Comparison of ENCODE assay signal across 17 cellular contexts in genomic region chr1:11721301-11721700, GRCh38. TPM values are rescaled to one million over a fixed set of nuclear protein-coding genes. Genes with fewer than 3 reads are reported as not detected.
DNase-seq lines count a peak whose midpoint lies in the region; ATAC-seq and TF ChIP-seq lines count a peak whose summit lies in the region.
"Had no signal": no experiment of that assay in that cellular context is flagged by ENCODE, and none has a peak within 500 bp of the region (broad histone marks: within the 10 kb centered on the region; RNA-seq: fewer than 3 reads in every experiment).

No MANE protein-coding gene starts in this region.

- H3K56ac ChIP-seq in H9 (ENCODE audit: insufficient read length, low read depth, low read length), result no peak overlapping the region

- H3K27me3 ChIP-seq in H9 (ENCODE audit: insufficient read depth, low read length), result no peaks in the 10 kb centered on the region

- WGBS in H9 (ENCODE audit: extremely low coverage, insufficient read length, low lambda C conversion rate), result no CpG with 5 or more reads among the region's 4 CpGs

- no peaks in the 10 kb centered on the region for H3K23me2 ChIP-seq in H9 (ENCODE audit: insufficient read length, low read depth, low read length, poor library complexity, severe bottlenecking)

- H3K18ac ChIP-seq in H9 (ENCODE audit: insufficient read length, low read depth, low read length), result no peak overlapping the region

- H3K27ac ChIP-seq in H9 (ENCODE audit: insufficient read length, low read depth, low read length), result no peak overlapping the region
- H3K27ac ChIP-seq: C4-2B, GM23248 had no signal

- H2AFZ ChIP-seq in H9 (ENCODE audit: low read length), result no peak overlapping the region
- H2AFZ ChIP-seq: GM23248 had no signal

- no peak overlapping the region for H2BK20ac ChIP-seq in H9 (ENCODE audit: low read depth, low read length, poor library complexity, severe bottlenecking)

- H3K9me3 Mint-ChIP-seq in H9, result no peaks in the 10 kb centered on the region; a peak in 1 of 5 replicates
- H3K9me3 Mint-ChIP-seq in progenitor cell of endocrine pancreas (ENCODE audit: low read depth), result no peaks in the 10 kb centered on the region
- H3K9me3 Mint-ChIP-seq: CD4-positive, alpha-beta T cell; HFFc6 had no signal

- no peak overlapping the region for H4K91ac ChIP-seq in H9 (ENCODE audit: insufficient read length, low read depth, low read length)

- no peak overlapping the region for H4K5ac ChIP-seq in H9 (ENCODE audit: insufficient read length, low read depth, low read length)

- no peaks in the 10 kb centered on the region for H3K79me1 ChIP-seq in H9 (ENCODE audit: insufficient read depth, low read depth, low read length, poor library complexity, severe bottlenecking)

- no peak overlapping the region for H2BK5ac ChIP-seq in H9 (ENCODE audit: insufficient read length, low read length)

- no peak overlapping the region for H3K27ac Mint-ChIP-seq in H9
- H3K27ac Mint-ChIP-seq in progenitor cell of endocrine pancreas, result peak overlapping the region; percentile 31
- H3K27ac Mint-ChIP-seq: B cell; CD4-positive, alpha-beta T cell; HFFc6 had no signal

- H2BK12ac ChIP-seq in H9 (ENCODE audit: insufficient read length, low read depth, low read length), result no peak overlapping the region

- no peak overlapping the region for H4K8ac ChIP-seq in H9 (replicated peaks; ENCODE audit: insufficient read length, low read depth, low read length)

- no peak for ATAC-seq in GM21390 (IDR thresholded peaks at IDR 0.05; ENCODE audit: unreplicated experiment)
- ATAC-seq in GM18520 (IDR thresholded peaks at IDR 0.05; ENCODE audit: unreplicated experiment), result no peak
- ATAC-seq: HepG2 had no signal

- H3T11ph ChIP-seq in H9 (ENCODE audit: low read length), result no peak overlapping the region

- H3K4me1 Mint-ChIP-seq in H9, result peaks cover 21 to 26% of the 10 kb centered on the region in 2 experiments
- H3K4me1 Mint-ChIP-seq in progenitor cell of endocrine pancreas (ENCODE audit: low read depth), result no peaks in the 10 kb centered on the region

- DNase-seq in H9 (peak; percentile 20), islet precursor cell (peak; percentile 53), progenitor cell of endocrine pancreas (ENCODE audit: low spot score, unreplicated experiment) (no peak), NCI-H1092 treated with DMSO at 0.1 percent for 48 hours (lab: John Stamatoyannopoulos, UW) (no peak)
- DNase-seq: Caco-2; CD4-positive, alpha-beta T cell; GM23248; HCEC 1CT; HFFc6; KG1 had no signal

- H3K9me3 ChIP-seq in H9 (ENCODE audit: control insufficient read depth, low read depth, low read length), result no peaks in the 10 kb centered on the region
- H3K9me3 ChIP-seq: Caco-2 had no signal

- H3K4me3 Mint-ChIP-seq in H9 (no peak overlapping the region), progenitor cell of endocrine pancreas (ENCODE audit: low read depth) (no peak overlapping the region)
- H3K4me3 Mint-ChIP-seq: B cell; CD4-positive, alpha-beta T cell; HFFc6 had no signal

- no peak overlapping the region for H3K9ac ChIP-seq in H9 (ENCODE audit: extremely low read depth, insufficient read length, low read length)
- H3K9ac ChIP-seq: GM23248 had no signal

- H4K20me1 ChIP-seq in H9 (ENCODE audit: control insufficient read depth, insufficient read depth, insufficient read length), result no peaks in the 10 kb centered on the region

- H3K4me2 ChIP-seq in H9 (ENCODE audit: insufficient read depth, insufficient read length, low read length), result no peak overlapping the region

- no peak overlapping the region for H2BK120ac ChIP-seq in H9 (ENCODE audit: low read depth, low read length, poor library complexity, severe bottlenecking)

- no peak overlapping the region for H2BK15ac ChIP-seq in H9 (ENCODE audit: low read depth, low read length)

- H3K4me1 ChIP-seq in H9 (ENCODE audit: insufficient read depth, low read length), result peaks cover 2% of the 10 kb centered on the region; the same call in 1 of the 2 replicates
- H3K4me1 ChIP-seq: Caco-2 had no signal

- no peak overlapping the region for H3K4ac ChIP-seq in H9 (ENCODE audit: low read depth, low read length)

- H3K14ac ChIP-seq in H9 (ENCODE audit: insufficient read depth, low read length), result no peak overlapping the region

- H3K23ac ChIP-seq in H9 (ENCODE audit: insufficient read length, low read depth, low read length), result no peak overlapping the region

- H3K36me3 Mint-ChIP-seq in H9 (ENCODE audit: insufficient read depth in 1 of 3, low read depth in 3 of 3) (peaks cover 0 to 15% (median 2%) of the 10 kb centered on the region in 3 experiments; a peak in 3 of 7 replicates), progenitor cell of endocrine pancreas (ENCODE audit: insufficient read depth) (no peaks in the 10 kb centered on the region)

- H2AK5ac ChIP-seq in H9 (ENCODE audit: insufficient read length, low read length), result no peak overlapping the region

- H3K79me2 ChIP-seq in H9 (ENCODE audit: insufficient read depth, low read length), result no peaks in the 10 kb centered on the region

- H3K27me3 Mint-ChIP-seq in H9 (ENCODE audit: low read depth) (no peaks in the 10 kb centered on the region; the same call in 1 of the 2 replicates), progenitor cell of endocrine pancreas (peaks cover 15% of the 10 kb centered on the region)
- H3K27me3 Mint-ChIP-seq: B cell; CD4-positive, alpha-beta T cell had no signal

- TF ChIP-seq CTCF in H9 (conservative IDR thresholded peaks at IDR 0.05) (no peak), progenitor cell of endocrine pancreas (IDR thresholded peaks at IDR 0.05; ENCODE audit: unreplicated experiment) (no peak)

RNA-seq across cellular contexts. Expression of gene AGTRAP, which starts 14.6 kb away (rescaled TPM):
- total RNA-seq in H9 (2021), result 58.8 and 60.9 TPM in 2 replicates
- 34.2 and 35.4 TPM in 2 replicates for total RNA-seq in progenitor cell of endocrine pancreas

RNA-seq across cellular contexts. Expression of gene DRAXIN, which starts 29.8 kb away (rescaled TPM):
- total RNA-seq in H9 (2021) (20.1 and 20.5 TPM in 2 replicates), progenitor cell of endocrine pancreas (2.8 and 3.2 TPM in 2 replicates)
- total RNA-seq: H4, HFFc6 had no signal

RNA-seq across cellular contexts. Expression of gene MAD2L2, which starts 40.4 kb away (rescaled TPM):
- total RNA-seq in H9 (2021), result 283 and 289 TPM in 2 replicates
- total RNA-seq in progenitor cell of endocrine pancreas, result 105 and 113 TPM in 2 replicates

RNA-seq across cellular contexts. Expression of gene C1orf167, which starts 40.7 kb away (rescaled TPM):
- total RNA-seq in H9 (2021) (0.39 TPM in 1 of 2 replicates, not detected in the other), progenitor cell of endocrine pancreas (0.67 TPM in 1 of 2 replicates, not detected in the other)
- total RNA-seq: A172; B cell; CD4-positive, alpha-beta T cell; GM23248; H4; HepG2 had no signal

RNA-seq across cellular contexts. Expression of gene FBXO6, which starts 57.3 kb away (rescaled TPM):
- 0.94 and 1.1 TPM in 2 replicates for total RNA-seq in H9 (2021)
- 2.4 and 3.8 TPM in 2 replicates for total RNA-seq in progenitor cell of endocrine pancreas
- total RNA-seq: A172 had no signal

Comparison
In these comparisons a context has a peak if more than half of its experiments do, and no peak if none do; other contexts are left out.
1. DNase-seq: peak in H9 (single experiment) and islet precursor cell (single experiment); none in progenitor cell of endocrine pancreas (single experiment) and NCI-H1092 treated with DMSO at 0.1 percent for 48 hours (single experiment).